ENCODE assay signal across 25 cellular contexts in genomic region chr12:89568484-89568883, GRCh38. TPM values are rescaled to one million over a fixed set of nuclear protein-coding genes. Genes with fewer than 3 reads are reported as not detected.
DNase-seq lines count a peak whose midpoint lies in the region; ATAC-seq, FAIRE-seq and TF ChIP-seq lines count a peak whose summit lies in the region.
"Had no signal": no experiment of that assay in that cellular context is flagged by ENCODE, and none has a peak within 500 bp of the region (broad histone marks: within the 10 kb centered on the region; RNA-seq: fewer than 3 reads in every experiment).

No MANE protein-coding gene starts in this region.

- no CpG with 5 or more reads among the region's 5 CpGs for WGBS in mesendoderm (ENCODE audit: extremely low coverage, insufficient coverage, low lambda C conversion rate)

- TF ChIP-seq CTCF in bronchial epithelial cell (IDR thresholded peaks at IDR 0.05; ENCODE audit: insufficient read depth, low read length, severe bottlenecking) = no peak

- no peak overlapping the region for H2BK120ac ChIP-seq in mesendoderm (ENCODE audit: low read depth, low read length)

- no peak overlapping the region for H3K4ac ChIP-seq in mesendoderm (ENCODE audit: low read depth, low read length)

- H3K36me3 ChIP-seq in bronchial epithelial cell (ENCODE audit: control insufficient read depth, insufficient read depth, low read length) (no peaks in the 10 kb centered on the region), mesendoderm (ENCODE audit: control insufficient read depth, insufficient read depth, low read length) (no peaks in the 10 kb centered on the region)
- H3K36me3 ChIP-seq: left ventricle myocardium inferior, tibial nerve had no signal

- no peak for ATAC-seq in naive thymus-derived CD8-positive, alpha-beta T cell
- ATAC-seq: activated CD8-positive, alpha-beta T cell treated with anti-CD3 and anti-CD28 coated beads for 36 hours; PC-3; stimulated activated effector memory CD8-positive, alpha-beta T cell treated with anti-CD3 and anti-CD28 coated beads, Interleukin-12 subunit alpha, Interleukin-12 subunit beta, amount 100 ng/mL, for 72 hours had no signal

- no peaks in the 10 kb centered on the region for H3K79me2 ChIP-seq in mesendoderm (ENCODE audit: control insufficient read depth, insufficient read depth, low read length)

- intact Hi-C loops in posterior cingulate gyrus (cut with DNase I) = no loop called here

- no peak overlapping the region for H2AK5ac ChIP-seq in mesendoderm (ENCODE audit: low read length)

- H4K8ac ChIP-seq in mesendoderm (ENCODE audit: low read depth, low read length) = no peak overlapping the region

- no peak overlapping the region for H3K4me3 ChIP-seq in bronchial epithelial cell (ENCODE audit: low read depth, low read length)
- H3K4me3 ChIP-seq in mesendoderm (ENCODE audit: low read length) = no peak overlapping the region
- H3K4me3 ChIP-seq: left ventricle myocardium inferior, tibial nerve had no signal

- H3K27me3 ChIP-seq in bronchial epithelial cell (ENCODE audit: control insufficient read depth, insufficient read depth, low read length) = no peaks in the 10 kb centered on the region
- no peaks in the 10 kb centered on the region for H3K27me3 ChIP-seq in mesendoderm (ENCODE audit: insufficient read depth, low read length, poor library complexity)
- H3K27me3 ChIP-seq: tibial nerve had no signal

- no peak overlapping the region for H3K9ac ChIP-seq in mesendoderm (ENCODE audit: low read length)

- CTCF ChIA-PET in activated CD4-positive, alpha-beta memory T cell treated with anti-CD3 and anti-CD28 coated beads, Interleukin-2, amount 10 ng/mL, durations not matched to agents 7 days and 5 days (lab: Charles Lee) = no interaction called here

- H3K9me3 Mint-ChIP-seq in naive thymus-derived CD8-positive, alpha-beta T cell = no peaks in the 10 kb centered on the region
- no peaks in the 10 kb centered on the region for H3K9me3 Mint-ChIP-seq in activated CD4-positive, alpha-beta memory T cell treated with anti-CD3 and anti-CD28 coated beads, Interleukin-2, amount 10 ng/mL, durations not matched to agents 7 days and 5 days
- H3K9me3 Mint-ChIP-seq: activated CD8-positive, alpha-beta T cell treated with anti-CD3 and anti-CD28 coated beads for 36 hours; activated naive CD4-positive, alpha-beta T cell treated with anti-CD3 and anti-CD28 coated beads, Interleukin-2, amount 50 U/mL, for 24 hours; IgD-negative memory B cell; naive B cell; stimulated activated effector memory CD8-positive, alpha-beta T cell treated with anti-CD3 and anti-CD28 coated beads, Interleukin-12 subunit alpha, Interleukin-12 subunit beta, amount 100 ng/mL, for 72 hours had no signal

- H3K4me2 ChIP-seq in mesendoderm (ENCODE audit: low read length) = no peak overlapping the region

- H3K4me1 Mint-ChIP-seq in naive thymus-derived CD8-positive, alpha-beta T cell = no peaks in the 10 kb centered on the region
- H3K4me1 Mint-ChIP-seq in activated CD4-positive, alpha-beta memory T cell treated with anti-CD3 and anti-CD28 coated beads, Interleukin-2, amount 10 ng/mL, durations not matched to agents 7 days and 5 days = peaks cover 7% of the 10 kb centered on the region
- H3K4me1 Mint-ChIP-seq: activated naive CD4-positive, alpha-beta T cell treated with anti-CD3 and anti-CD28 coated beads, Interleukin-2, amount 50 U/mL, for 24 hours; IgD-negative memory B cell; naive B cell had no signal

- FAIRE-seq in bronchial epithelial cell (lab: Jason Lieb, UNC) = no peak

- H3K56ac ChIP-seq in mesendoderm (ENCODE audit: low read length) = no peak overlapping the region

- H3K18ac ChIP-seq in mesendoderm (ENCODE audit: low read length) = no peak overlapping the region

- peaks cover 0 to 8% (median 4%) of the 10 kb centered on the region in 3 donors for H3K36me3 Mint-ChIP-seq in naive thymus-derived CD8-positive, alpha-beta T cell
- no peaks in the 10 kb centered on the region for H3K36me3 Mint-ChIP-seq in activated CD4-positive, alpha-beta memory T cell treated with anti-CD3 and anti-CD28 coated beads, Interleukin-2, amount 10 ng/mL, durations not matched to agents 7 days and 5 days (ENCODE audit: low read depth)
- H3K36me3 Mint-ChIP-seq: stimulated activated effector memory CD8-positive, alpha-beta T cell treated with anti-CD3 and anti-CD28 coated beads, Interleukin-12 subunit alpha, Interleukin-12 subunit beta, amount 100 ng/mL, for 72 hours had no signal

- no peak overlapping the region for H3K27ac ChIP-seq in mesendoderm (ENCODE audit: low read depth, low read length)
- H3K27ac ChIP-seq: left ventricle myocardium inferior, tibial nerve had no signal

- DNase-seq in AG08396 (ENCODE audit: low spot score) (peak; percentile 10), NOMO-1 treated with DMSO at 0.1 percent for 48 hours (lab: John Stamatoyannopoulos, UW; ENCODE audit: unreplicated experiment) (peak; percentile 38), bronchial epithelial cell (ENCODE audit: low read depth) (peak; percentile 56), mesendoderm (peak; percentile 27), 8988T (no peak), posterior cingulate gyrus (no peak)
- no peak for DNase-seq in naive thymus-derived CD8-positive, alpha-beta T cell
- no peak for DNase-seq in activated CD4-positive, alpha-beta memory T cell treated with anti-CD3 and anti-CD28 coated beads, Interleukin-2, amount 10 ng/mL, durations not matched to agents 7 days and 5 days
- DNase-seq: activated CD4-positive, CD25-positive, alpha-beta regulatory T cell treated with anti-CD3 and anti-CD28 coated beads, Interleukin-2, amount 50 U/mL, for 72 hours; activated CD8-positive, alpha-beta memory T cell treated with anti-CD3 and anti-CD28 coated beads, Interleukin-2, amount 50 U/mL, for 48 hours; activated CD8-positive, alpha-beta T cell treated with anti-CD3 and anti-CD28 coated beads for 36 hours; DMS79 treated with DMSO at 0.1 percent for 48 hours; GDM1; left ventricle myocardium inferior; naive B cell; NCI-H1930; NCI-H2171 treated with DMSO at 0.1 percent for 48 hours; NCI-H510A; PC-3; Right ventricle myocardium superior; stimulated activated CD4-positive, alpha-beta T cell treated with anti-CD3 and anti-CD28 coated beads, Interleukin-15, amount 100 ng/mL, for 24 hours had no signal

- H3K4me3 Mint-ChIP-seq in naive thymus-derived CD8-positive, alpha-beta T cell = no peak overlapping the region
- no peak overlapping the region for H3K4me3 Mint-ChIP-seq in activated CD4-positive, alpha-beta memory T cell treated with anti-CD3 and anti-CD28 coated beads, Interleukin-2, amount 10 ng/mL, durations not matched to agents 7 days and 5 days
- H3K4me3 Mint-ChIP-seq: activated CD8-positive, alpha-beta T cell treated with anti-CD3 and anti-CD28 coated beads for 36 hours; activated naive CD4-positive, alpha-beta T cell treated with anti-CD3 and anti-CD28 coated beads, Interleukin-2, amount 50 U/mL, for 24 hours; IgD-negative memory B cell; naive B cell; stimulated activated effector memory CD8-positive, alpha-beta T cell treated with anti-CD3 and anti-CD28 coated beads, Interleukin-12 subunit alpha, Interleukin-12 subunit beta, amount 100 ng/mL, for 72 hours had no signal

- no peak overlapping the region for H2BK15ac ChIP-seq in mesendoderm (replicated peaks; ENCODE audit: low read depth)

- H3K27ac Mint-ChIP-seq in naive thymus-derived CD8-positive, alpha-beta T cell = no peak overlapping the region
- no peak overlapping the region for H3K27ac Mint-ChIP-seq in activated CD4-positive, alpha-beta memory T cell treated with anti-CD3 and anti-CD28 coated beads, Interleukin-2, amount 10 ng/mL, durations not matched to agents 7 days and 5 days
- H3K27ac Mint-ChIP-seq: activated CD8-positive, alpha-beta T cell treated with anti-CD3 and anti-CD28 coated beads for 36 hours; activated naive CD4-positive, alpha-beta T cell treated with anti-CD3 and anti-CD28 coated beads, Interleukin-2, amount 50 U/mL, for 24 hours; IgD-negative memory B cell; stimulated activated effector memory CD8-positive, alpha-beta T cell treated with anti-CD3 and anti-CD28 coated beads, Interleukin-12 subunit alpha, Interleukin-12 subunit beta, amount 100 ng/mL, for 72 hours had no signal

- H3K27me3 Mint-ChIP-seq in naive thymus-derived CD8-positive, alpha-beta T cell = no peaks in the 10 kb centered on the region
- H3K27me3 Mint-ChIP-seq in activated CD4-positive, alpha-beta memory T cell treated with anti-CD3 and anti-CD28 coated beads, Interleukin-2, amount 10 ng/mL, durations not matched to agents 7 days and 5 days = no peaks in the 10 kb centered on the region
- H3K27me3 Mint-ChIP-seq: activated CD8-positive, alpha-beta T cell treated with anti-CD3 and anti-CD28 coated beads for 36 hours; activated naive CD4-positive, alpha-beta T cell treated with anti-CD3 and anti-CD28 coated beads, Interleukin-2, amount 50 U/mL, for 24 hours; IgD-negative memory B cell; naive B cell had no signal

- no peaks in the 10 kb centered on the region for H3K4me1 ChIP-seq in mesendoderm (ENCODE audit: control insufficient read depth, low read depth, low read length)
- H3K4me1 ChIP-seq: left ventricle myocardium inferior, tibial nerve had no signal

- H3K23ac ChIP-seq in mesendoderm (ENCODE audit: low read length) = no peak overlapping the region

- no peaks in the 10 kb centered on the region for H3K79me1 ChIP-seq in mesendoderm (ENCODE audit: low read length)

- POLR2A ChIA-PET in naive thymus-derived CD8-positive, alpha-beta T cell (lab: Charles Lee) = no interaction called here
- POLR2A ChIA-PET in activated CD4-positive, alpha-beta memory T cell treated with anti-CD3 and anti-CD28 coated beads, Interleukin-2, amount 10 ng/mL, durations not matched to agents 7 days and 5 days (lab: Charles Lee) = no interaction called here

- H2BK5ac ChIP-seq in mesendoderm (ENCODE audit: low read length) = no peak overlapping the region

- no peak overlapping the region for H4K5ac ChIP-seq in mesendoderm (ENCODE audit: low read length)

RNA-seq across cellular contexts. Expression of gene POC1B, which starts 42.6 kb away (rescaled TPM):
- 12.6 and 16.6 TPM in 2 replicates for total RNA-seq in bronchial epithelial cell
- 8.7 TPM for polyA plus RNA-seq in mesendoderm (2013, experiment 1 of 2)
- polyA plus RNA-seq in mesendoderm (2013, experiment 2 of 2) = 9.1 TPM
- total RNA-seq in naive thymus-derived CD8-positive, alpha-beta T cell = 10 to 100 TPM; 23.2 to 29.3 TPM
- polyA plus RNA-seq in naive thymus-derived CD8-positive, alpha-beta T cell = 10 to 100 TPM; 22.1 to 33.0 (median 29.0) TPM
- 10 to 100 TPM; 56.8 to 58.6 TPM for total RNA-seq in activated CD4-positive, alpha-beta memory T cell treated with anti-CD3 and anti-CD28 coated beads, Interleukin-2, amount 10 ng/mL, durations not matched to agents 7 days and 5 days

RNA-seq across cellular contexts. Expression of gene GALNT4, which starts 43.9 kb away (rescaled TPM):
- total RNA-seq in bronchial epithelial cell = 9.7 and 10.8 TPM in 2 replicates
- polyA plus RNA-seq in mesendoderm (2013, experiment 1 of 2) = 2.2 TPM
- 2.3 TPM for polyA plus RNA-seq in mesendoderm (2013, experiment 2 of 2)
- 1 to 10 TPM; 7.3 to 7.7 TPM for total RNA-seq in naive thymus-derived CD8-positive, alpha-beta T cell
- polyA plus RNA-seq in naive thymus-derived CD8-positive, alpha-beta T cell = 1 to 10 TPM; 2.0 to 2.6 (median 2.4) TPM
- 10 to 100 TPM; 21.5 to 23.3 TPM for total RNA-seq in activated CD4-positive, alpha-beta memory T cell treated with anti-CD3 and anti-CD28 coated beads, Interleukin-2, amount 10 ng/mL, durations not matched to agents 7 days and 5 days

Comparison
In these comparisons a context has a peak if more than half of its experiments do, and no peak if none do; other contexts are left out.
1. DNase-seq: peak in AG08396 (single experiment), NOMO-1 treated with DMSO at 0.1 percent for 48 hours (single experiment), bronchial epithelial cell (single experiment) and mesendoderm (single experiment); none in 8988T (single experiment), naive thymus-derived CD8-positive, alpha-beta T cell (0 of 10), posterior cingulate gyrus (0 of 10) and activated CD4-positive, alpha-beta memory T cell treated with anti-CD3 and anti-CD28 coated beads, Interleukin-2, amount 10 ng/mL, durations not matched to agents 7 days and 5 days (single experiment).